ENCODE assay signal across 9 cellular contexts in genomic region chr1:200907611-200908097, GRCh38. TPM values are rescaled to one million over a fixed set of nuclear protein-coding genes. Genes with fewer than 3 reads are reported as not detected.
A peak's percentile ranks its signal among the peaks of the same experiment; 100 is the strongest.
DNase-seq lines count a peak whose midpoint lies in the region; ATAC-seq and TF ChIP-seq lines count a peak whose summit lies in the region.
"Had no signal": no experiment of that assay in that cellular context is flagged by ENCODE, and none has a peak within 500 bp of the region (broad histone marks: within the 10 kb centered on the region; RNA-seq: fewer than 3 reads in every experiment).

No MANE protein-coding gene starts in this region.

- peak overlapping the region in 1 of 2 donors; percentile 13 for H3K27ac Mint-ChIP-seq in effector memory CD8-positive, alpha-beta T cell

- H3K36me3 Mint-ChIP-seq in effector memory CD8-positive, alpha-beta T cell (ENCODE audit: insufficient read depth): no peaks in the 10 kb centered on the region

- DNase-seq in choroid plexus epithelial cell (ENCODE audit: low read depth) (peak; percentile 46), NCI-H446 (lab: John Stamatoyannopoulos, UW) (no peak), retina (no peak), Right ventricle myocardium superior (no peak)
- DNase-seq in effector memory CD8-positive, alpha-beta T cell: no peak

- no peak overlapping the region for H3K4me3 ChIP-seq in choroid plexus epithelial cell (ENCODE audit: low read depth, low read length)

- intact Hi-C loops in Right ventricle myocardium superior (cut with DNase I): no loop called here

- H3K27me3 Mint-ChIP-seq in effector memory CD8-positive, alpha-beta T cell: peaks cover 10 to 34% of the 10 kb centered on the region in 2 donors

- H3K4me3 Mint-ChIP-seq in effector memory CD8-positive, alpha-beta T cell: no peak overlapping the region

- H3K27ac ChIP-seq in C4-2B: peak overlapping the region; percentile 81

- no peaks in the 10 kb centered on the region for H3K9me3 Mint-ChIP-seq in effector memory CD8-positive, alpha-beta T cell

- H3K4me1 Mint-ChIP-seq in effector memory CD8-positive, alpha-beta T cell (ENCODE audit: low read depth in 2 of 2): peaks cover 9 to 10% of the 10 kb centered on the region in 2 donors

- TF ChIP-seq CTCF in C4-2B (conservative IDR thresholded peaks at IDR 0.05) (no peak), choroid plexus epithelial cell (conservative IDR thresholded peaks at IDR 0.05; ENCODE audit: low read depth, low read length) (no peak)

- ATAC-seq in GM19455 (IDR thresholded peaks at IDR 0.05; ENCODE audit: unreplicated experiment): peak; percentile 52
- peak; percentile 77 for ATAC-seq in HG03342 (IDR thresholded peaks at IDR 0.05; ENCODE audit: unreplicated experiment)
- no peak for ATAC-seq in effector memory CD8-positive, alpha-beta T cell (replicated peaks)
- no peak for ATAC-seq in Right ventricle myocardium superior (ENCODE audit: poor library complexity)

RNA-seq across cellular contexts. Expression of gene INAVA, which starts 13.0 kb away (rescaled TPM):
- not detected for total RNA-seq in Right ventricle myocardium superior
- total RNA-seq: pulmonary artery endothelial cell had no signal

RNA-seq across cellular contexts. Expression of gene GPR25, which starts 34.9 kb away (rescaled TPM):
- total RNA-seq in Right ventricle myocardium superior: not detected
- total RNA-seq: pulmonary artery endothelial cell had no signal

Comparison
In these comparisons a context has a peak if more than half of its experiments do, and no peak if none do; other contexts are left out.
1. ATAC-seq: peak in GM19455 (single experiment) and HG03342 (single experiment); none in effector memory CD8-positive, alpha-beta T cell (single experiment) and Right ventricle myocardium superior (single experiment).